In the genomic region with DNA sequence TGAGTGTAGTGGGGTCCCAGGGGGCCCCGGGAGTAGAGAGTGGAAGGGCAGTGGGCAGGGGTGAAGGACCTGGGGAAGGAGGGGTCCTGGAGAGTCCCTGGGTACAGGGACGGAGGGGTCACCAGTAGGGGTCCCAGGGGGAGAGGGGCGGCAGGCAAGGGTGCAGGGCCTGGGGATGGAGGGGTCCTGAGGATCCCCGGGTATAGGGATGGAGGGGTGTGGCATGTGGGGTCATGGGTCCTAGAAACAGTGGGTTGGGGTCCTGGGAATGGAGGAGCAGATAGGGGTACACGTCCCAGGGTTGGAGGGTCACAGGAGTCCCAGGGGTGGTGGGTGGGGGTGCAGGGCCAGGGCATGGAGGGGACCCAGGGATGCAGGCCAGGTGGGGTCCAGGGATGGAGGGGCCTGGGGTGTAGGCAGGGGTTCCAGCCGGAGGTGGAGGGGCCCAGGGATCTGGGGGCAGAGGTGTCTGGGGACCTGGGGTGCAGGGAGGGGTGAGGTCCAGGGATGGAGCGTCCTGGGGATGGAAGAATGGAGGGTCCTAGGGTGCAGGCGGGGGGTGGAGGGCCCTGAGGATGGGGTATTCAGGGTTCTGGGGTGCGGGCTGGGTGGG, we compare ENCODE assay signal across 9 cellular contexts. TPM values are rescaled to one million over a fixed set of nuclear protein-coding genes. Genes with fewer than 3 reads are reported as not detected.
DNase-seq lines count a peak whose midpoint lies in the region; ATAC-seq and TF ChIP-seq lines count a peak whose summit lies in the region.
"Had no signal": no experiment of that assay in that cellular context is flagged by ENCODE, and none has a peak within 500 bp of the region (broad histone marks: within the 10 kb centered on the region; RNA-seq: fewer than 3 reads in every experiment).

No MANE protein-coding gene starts in this region.

- intact Hi-C loops in lower lobe of right lung (cut with DNase I) (loop anchor here (10.0 kb wide), 1 partner anchor 61 kb away; no protein-coding TSS in a partner anchor), uterus (cut with DNase I; ENCODE audit: low total_unique reads) (no loop called here)

- H3K4me3 ChIP-seq in brain microvascular endothelial cell (ENCODE audit: low read depth, low read length) (peak overlapping the region; percentile 65), lower lobe of right lung (peak overlapping the region; percentile 66), uterus (peak overlapping the region; percentile 35 to 63)

- H3K27ac Mint-ChIP-seq in activated naive CD4-positive, alpha-beta T cell treated with anti-CD3 and anti-CD28 coated beads, Interleukin-2, amount 10 ng/mL, durations not matched to agents 7 days and 5 days, result no peak overlapping the region

- H3K4me3 Mint-ChIP-seq in activated naive CD4-positive, alpha-beta T cell treated with anti-CD3 and anti-CD28 coated beads, Interleukin-2, amount 10 ng/mL, durations not matched to agents 7 days and 5 days, result peak overlapping the region; percentile 70

- CTCF ChIA-PET in activated naive CD4-positive, alpha-beta T cell treated with anti-CD3 and anti-CD28 coated beads, Interleukin-2, amount 10 ng/mL, durations not matched to agents 7 days and 5 days (lab: Charles Lee), result no interaction called here

- H3K4me1 ChIP-seq in lower lobe of right lung (peaks cover 5% of the 10 kb centered on the region), uterus (peaks cover 0 to 7% of the 10 kb centered on the region in 2 donors)

- no peaks in the 10 kb centered on the region for H3K9me3 Mint-ChIP-seq in activated naive CD4-positive, alpha-beta T cell treated with anti-CD3 and anti-CD28 coated beads, Interleukin-2, amount 10 ng/mL, durations not matched to agents 7 days and 5 days

- H3K27me3 ChIP-seq in brain microvascular endothelial cell (replicated peaks) (no peaks in the 10 kb centered on the region), lower lobe of right lung (ENCODE audit: low read depth) (no peaks in the 10 kb centered on the region), uterus (no peaks in the 10 kb centered on the region)

- ATAC-seq in lower lobe of right lung, result peak; percentile 3 to 5
- ATAC-seq in HG03175 (IDR thresholded peaks at IDR 0.05; ENCODE audit: unreplicated experiment), result no peak

- in situ Hi-C loops in brain microvascular endothelial cell (cut with HindIII; ENCODE audit: low pct_ligation_motif_present, low sequenced_read_pairs), result no loop called here

- H3K4me1 Mint-ChIP-seq in activated naive CD4-positive, alpha-beta T cell treated with anti-CD3 and anti-CD28 coated beads, Interleukin-2, amount 10 ng/mL, durations not matched to agents 7 days and 5 days, result peaks cover 27% of the 10 kb centered on the region

- H3K36me3 ChIP-seq in brain microvascular endothelial cell (replicated peaks), result no peaks in the 10 kb centered on the region
- H3K36me3 ChIP-seq in lower lobe of right lung, result no peaks in the 10 kb centered on the region
- no peaks in the 10 kb centered on the region for H3K36me3 ChIP-seq in uterus

- H3K36me3 Mint-ChIP-seq in activated naive CD4-positive, alpha-beta T cell treated with anti-CD3 and anti-CD28 coated beads, Interleukin-2, amount 10 ng/mL, durations not matched to agents 7 days and 5 days, result peaks cover 15% of the 10 kb centered on the region

- H3K27ac ChIP-seq in brain microvascular endothelial cell, result no peak overlapping the region
- no peak overlapping the region for H3K27ac ChIP-seq in lower lobe of right lung
- peak overlapping the region; percentile 47 to 69 for H3K27ac ChIP-seq in uterus

- H3K27me3 Mint-ChIP-seq in activated naive CD4-positive, alpha-beta T cell treated with anti-CD3 and anti-CD28 coated beads, Interleukin-2, amount 10 ng/mL, durations not matched to agents 7 days and 5 days, result no peaks in the 10 kb centered on the region

- H3K9me3 ChIP-seq in lower lobe of right lung (no peaks in the 10 kb centered on the region), uterus (no peaks in the 10 kb centered on the region)

- TF ChIP-seq CTCF in brain microvascular endothelial cell (IDR thresholded peaks at IDR 0.05; ENCODE audit: low read depth, low read length, missing control alignments) (no peak), lower lobe of right lung (IDR thresholded peaks at IDR 0.05) (no peak), uterus (IDR thresholded peaks at IDR 0.05) (no peak)

- no peak for DNase-seq in activated naive CD4-positive, alpha-beta T cell treated with anti-CD3 and anti-CD28 coated beads, Interleukin-2, amount 10 ng/mL, durations not matched to agents 7 days and 5 days
- no peak for DNase-seq in activated naive CD4-positive, alpha-beta T cell treated with anti-CD3 and anti-CD28 coated beads, Interleukin-2, amount 50 U/mL, for 16 hours
- DNase-seq in brain microvascular endothelial cell (no peak), lower lobe of right lung (peak; percentile 45), uterus (no peak), NCI-H510A treated with DMSO at 0.1 percent for 48 hours (lab: John Stamatoyannopoulos, UW) (no peak), NCI-H526 (lab: John Stamatoyannopoulos, UW) (no peak)
- DNase-seq: MV-4-11 had no signal

- no peak for TF ChIP-seq POLR2A in uterus (IDR thresholded peaks at IDR 0.05)

RNA-seq across cellular contexts. Expression of a gene that starts 1.3 kb away (rescaled TPM):
- total RNA-seq in lower lobe of right lung (62.0 TPM), uterus (100 to 1,000 TPM in 1 of 4 donors, 10 to 100 TPM in 3; 48.2 to 105 (median 61.8) TPM)

RNA-seq across cellular contexts. Expression of a gene that starts 36.9 kb away (rescaled TPM):
- total RNA-seq in lower lobe of right lung (268 TPM), uterus (100 to 1,000 TPM in 2 of 4 donors, 10 to 100 TPM in 2; 34.6 to 155 (median 81.7) TPM)

Comparison
In these comparisons a context has a peak if more than half of its experiments do, and no peak if none do; other contexts are left out.
1. H3K27ac ChIP-seq: peak in uterus (2 of 2); none in brain microvascular endothelial cell (single experiment) and lower lobe of right lung (single experiment).
2. Peak in every context shown above with its lines, with median percentiles within 50 percentile points of each other: H3K4me3 ChIP-seq.